Comparison of ENCODE assay signal across 18 cellular contexts in the genomic region with DNA sequence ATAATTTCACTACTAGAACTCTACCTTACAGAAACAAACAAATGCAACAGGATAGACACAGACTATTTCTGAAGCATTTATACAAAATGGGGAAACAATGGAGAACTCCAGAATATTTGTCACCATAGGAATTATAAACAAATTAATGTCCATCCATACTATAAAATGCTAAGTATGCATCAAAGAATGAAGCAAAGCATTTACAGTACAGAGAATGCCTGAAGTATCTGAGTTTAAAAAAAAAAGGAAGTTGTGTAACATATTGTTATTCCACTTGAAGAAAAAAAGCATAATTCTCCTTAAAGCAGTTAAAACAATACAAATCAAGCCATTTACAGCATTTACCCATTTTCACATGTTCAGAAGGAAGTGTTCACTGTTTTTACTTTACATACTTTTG.
"Had no signal": no experiment of that assay in that cellular context is flagged by ENCODE, and none has a peak within 500 bp of the region (broad histone marks: within the 10 kb centered on the region; RNA-seq: fewer than 3 reads in every experiment).

No MANE protein-coding gene starts in this region.

- ATAC-seq: activated CD8-positive, alpha-beta T cell treated with anti-CD3 and anti-CD28 coated beads for 36 hours; activated T-cell treated with anti-CD3 and anti-CD28 coated beads, Interleukin-2, amount 50 U/mL, for 4 hours; natural killer cell; T-helper 17 cell had no signal

- DNase-seq: activated B cell treated with CpG ODN at 0.5 μM for 24 hours; activated CD4-positive, alpha-beta T cell treated with anti-CD3 and anti-CD28 coated beads for 48 hours; activated CD8-positive, alpha-beta T cell treated with anti-CD3 and anti-CD28 coated beads for 36 hours; activated effector memory CD4-positive, alpha-beta T cell treated with Interleukin-2 at 50 U/mL for 16 hours; activated naive CD4-positive, alpha-beta T cell treated with anti-CD3 and anti-CD28 coated beads, Interleukin-2, amount 50 U/mL, for 16 hours; activated T-cell treated with anti-CD3 and anti-CD28 coated beads, Interleukin-2, amount 50 U/mL, for 4 hours; hypothalamus; kidney glomerular epithelial cell; mesenchymal stem cell; natural killer cell; stimulated activated CD4-positive, alpha-beta T cell treated with anti-CD3 and anti-CD28 coated beads, Interleukin-2, amount 100 ng/mL, for 48 hours; stimulated activated naive CD4-positive, alpha-beta T cell; substantia nigra; T-helper 17 cell; transverse colon had no signal

- H3K4me3 ChIP-seq: coronary artery, esophagus muscularis mucosa, transverse colon had no signal

- H3K9me3 ChIP-seq: esophagus muscularis mucosa, neutrophil, transverse colon had no signal

- H3K27ac ChIP-seq: coronary artery, esophagus muscularis mucosa, neutrophil, transverse colon had no signal

- H3K27me3 ChIP-seq: esophagus muscularis mucosa, neutrophil, transverse colon had no signal
